Comparison of ENCODE assay signal across 12 cellular contexts in genomic region chr7:7911339-7911738, GRCh38. TPM values are rescaled to one million over a fixed set of nuclear protein-coding genes. Genes with fewer than 3 reads are reported as not detected.
DNase-seq lines count a peak whose midpoint lies in the region; ATAC-seq and TF ChIP-seq lines count a peak whose summit lies in the region.
"Had no signal": no experiment of that assay in that cellular context is flagged by ENCODE, and none has a peak within 500 bp of the region (broad histone marks: within the 10 kb centered on the region; RNA-seq: fewer than 3 reads in every experiment).

No MANE protein-coding gene starts in this region.

- H3K9me3 ChIP-seq in RWPE2 (ENCODE audit: severe bottlenecking) (no peaks in the 10 kb centered on the region), upper lobe of left lung (no peaks in the 10 kb centered on the region)
- H3K9me3 ChIP-seq: SJSA1 had no signal

- no peak overlapping the region for H3K27ac Mint-ChIP-seq in activated CD4-positive, alpha-beta T cell treated with anti-CD3 and anti-CD28 coated beads, Interleukin-2, amount 10 ng/mL, durations not matched to agents 24 days and 14 days
- H3K27ac Mint-ChIP-seq in activated CD4-positive, alpha-beta T cell treated with anti-CD3 and anti-CD28 coated beads, Interleukin-2, amount 10 ng/mL, durations not matched to agents 7 days and 5 days = no peak overlapping the region

- POLR2A ChIA-PET in activated CD4-positive, alpha-beta T cell treated with anti-CD3 and anti-CD28 coated beads, Interleukin-2, amount 10 ng/mL, durations not matched to agents 7 days and 5 days (lab: Charles Lee) = no interaction called here

- no peak for TF ChIP-seq POLR2A in upper lobe of left lung (IDR thresholded peaks at IDR 0.05)

- H3K4me1 ChIP-seq in RWPE2 (ENCODE audit: insufficient read depth, poor library complexity, severe bottlenecking) (peaks cover 12% of the 10 kb centered on the region), foreskin keratinocyte (no peaks in the 10 kb centered on the region), upper lobe of left lung (no peaks in the 10 kb centered on the region)
- H3K4me1 ChIP-seq: SJSA1 had no signal

- H3K36me3 ChIP-seq in RWPE2 (ENCODE audit: low read depth) (no peaks in the 10 kb centered on the region), upper lobe of left lung (no peaks in the 10 kb centered on the region)
- H3K36me3 ChIP-seq: SJSA1 had no signal

- peaks cover under 1% of the 10 kb centered on the region for H3K9me3 Mint-ChIP-seq in activated CD4-positive, alpha-beta T cell treated with anti-CD3 and anti-CD28 coated beads, Interleukin-2, amount 10 ng/mL, durations not matched to agents 24 days and 14 days
- peaks cover 4% of the 10 kb centered on the region for H3K9me3 Mint-ChIP-seq in activated CD4-positive, alpha-beta T cell treated with anti-CD3 and anti-CD28 coated beads, Interleukin-2, amount 10 ng/mL, durations not matched to agents 7 days and 5 days

- TF ChIP-seq EP300 in upper lobe of left lung (IDR thresholded peaks at IDR 0.05) = no peak

- DNase-seq in activated CD4-positive, alpha-beta T cell treated with anti-CD3 and anti-CD28 coated beads, Interleukin-2, amount 10 ng/mL, durations not matched to agents 24 days and 14 days = peak; percentile 33
- no peak for DNase-seq in activated CD4-positive, alpha-beta T cell treated with anti-CD3 and anti-CD28 coated beads, Interleukin-2, amount 10 ng/mL, durations not matched to agents 7 days and 5 days
- no peak for DNase-seq in RWPE2 (ENCODE audit: low spot score)
- peak; percentile 76 to 90 for DNase-seq in foreskin keratinocyte
- no peak for DNase-seq in upper lobe of left lung
- no peak for DNase-seq in HK-2 (ENCODE audit: unreplicated experiment)
- no peak for DNase-seq in DMS53 treated with DMSO at 0.1 percent for 48 hours (lab: John Stamatoyannopoulos, UW; ENCODE audit: unreplicated experiment)
- no peak for DNase-seq in activated T-cell treated with anti-CD3 and anti-CD28 coated beads, Interleukin-2, amount 50 U/mL, for 1 hour
- DNase-seq: central memory CD4-positive, alpha-beta T cell; NCI-H2029 treated with DMSO at 0.1 percent for 48 hours had no signal

- CTCF ChIA-PET in activated CD4-positive, alpha-beta T cell treated with anti-CD3 and anti-CD28 coated beads, Interleukin-2, amount 10 ng/mL, durations not matched to agents 7 days and 5 days (lab: Charles Lee) = no interaction called here

- no peaks in the 10 kb centered on the region for H3K36me3 Mint-ChIP-seq in activated CD4-positive, alpha-beta T cell treated with anti-CD3 and anti-CD28 coated beads, Interleukin-2, amount 10 ng/mL, durations not matched to agents 24 days and 14 days (ENCODE audit: low read depth)
- no peaks in the 10 kb centered on the region for H3K36me3 Mint-ChIP-seq in activated CD4-positive, alpha-beta T cell treated with anti-CD3 and anti-CD28 coated beads, Interleukin-2, amount 10 ng/mL, durations not matched to agents 7 days and 5 days (ENCODE audit: low read depth)

- H3K27me3 ChIP-seq in RWPE2 (ENCODE audit: insufficient read depth, poor library complexity, severe bottlenecking) (no peaks in the 10 kb centered on the region), foreskin keratinocyte (no peaks in the 10 kb centered on the region), upper lobe of left lung (no peaks in the 10 kb centered on the region)
- H3K27me3 ChIP-seq: SJSA1 had no signal

- ATAC-seq in RWPE2 (ENCODE audit: low read depth) (peak; percentile 96), foreskin keratinocyte (no peak), upper lobe of left lung (ENCODE audit: low FRiP score in 2 of 2) (peak; percentile 40 to 51)

- H3K4me1 Mint-ChIP-seq in activated CD4-positive, alpha-beta T cell treated with anti-CD3 and anti-CD28 coated beads, Interleukin-2, amount 10 ng/mL, durations not matched to agents 24 days and 14 days = no peaks in the 10 kb centered on the region
- H3K4me1 Mint-ChIP-seq in activated CD4-positive, alpha-beta T cell treated with anti-CD3 and anti-CD28 coated beads, Interleukin-2, amount 10 ng/mL, durations not matched to agents 7 days and 5 days = no peaks in the 10 kb centered on the region
- H3K4me1 Mint-ChIP-seq: neural crest cell had no signal

- H3K4me3 ChIP-seq in RWPE2 (ENCODE audit: severe bottlenecking) = no peak overlapping the region
- H3K4me3 ChIP-seq in upper lobe of left lung = no peak overlapping the region
- H3K4me3 ChIP-seq: SJSA1 had no signal

- TF ChIP-seq CTCF in RWPE2 (IDR thresholded peaks at IDR 0.05; ENCODE audit: poor library complexity, severe bottlenecking) (no peak), foreskin keratinocyte (conservative IDR thresholded peaks at IDR 0.05) (no peak), upper lobe of left lung (IDR thresholded peaks at IDR 0.05) (no peak)

- H3K27ac ChIP-seq in RWPE2 (ENCODE audit: poor library complexity, severe bottlenecking) = peak overlapping the region; percentile 52
- no peak overlapping the region for H3K27ac ChIP-seq in foreskin keratinocyte
- H3K27ac ChIP-seq in upper lobe of left lung = peak overlapping the region in 1 of 4 donors; percentile 8
- H3K27ac ChIP-seq: SJSA1 had no signal

- no peak overlapping the region for H3K4me3 Mint-ChIP-seq in activated CD4-positive, alpha-beta T cell treated with anti-CD3 and anti-CD28 coated beads, Interleukin-2, amount 10 ng/mL, durations not matched to agents 24 days and 14 days
- no peak overlapping the region for H3K4me3 Mint-ChIP-seq in activated CD4-positive, alpha-beta T cell treated with anti-CD3 and anti-CD28 coated beads, Interleukin-2, amount 10 ng/mL, durations not matched to agents 7 days and 5 days
- H3K4me3 Mint-ChIP-seq: neural crest cell had no signal

- intact Hi-C loops in activated CD4-positive, alpha-beta T cell treated with anti-CD3 and anti-CD28 coated beads, Interleukin-2, amount 10 ng/mL, durations not matched to agents 24 days and 14 days (cut with micrococcal nuclease) = no loop called here

- WGBS in upper lobe of left lung, 2 donors = 50 to 65% methylated on average over 3 of the region's 3 CpGs

- H3K27me3 Mint-ChIP-seq in activated CD4-positive, alpha-beta T cell treated with anti-CD3 and anti-CD28 coated beads, Interleukin-2, amount 10 ng/mL, durations not matched to agents 24 days and 14 days = no peaks in the 10 kb centered on the region
- no peaks in the 10 kb centered on the region for H3K27me3 Mint-ChIP-seq in activated CD4-positive, alpha-beta T cell treated with anti-CD3 and anti-CD28 coated beads, Interleukin-2, amount 10 ng/mL, durations not matched to agents 7 days and 5 days

RNA-seq across cellular contexts. Expression of gene GLCCI1, which starts 57.3 kb away (rescaled TPM):
- total RNA-seq in activated CD4-positive, alpha-beta T cell treated with anti-CD3 and anti-CD28 coated beads, Interleukin-2, amount 10 ng/mL, durations not matched to agents 24 days and 14 days = 10.1 and 10.9 TPM in 2 replicates
- 10 to 100 TPM; 27.9 to 29.6 TPM for total RNA-seq in activated CD4-positive, alpha-beta T cell treated with anti-CD3 and anti-CD28 coated beads, Interleukin-2, amount 10 ng/mL, durations not matched to agents 7 days and 5 days
- total RNA-seq in foreskin keratinocyte = 2.1 and 2.2 TPM in 2 replicates
- polyA plus RNA-seq in foreskin keratinocyte = 0.57 and 0.66 TPM in 2 replicates
- total RNA-seq in upper lobe of left lung = 100 to 1,000 TPM in 1 of 6 donors, 10 to 100 TPM in 5; 27.4 to 240 (median 46.6) TPM

Comparison
In these comparisons a context has a peak if more than half of its experiments do, and no peak if none do; other contexts are left out.
1. DNase-seq: peak in activated CD4-positive, alpha-beta T cell treated with anti-CD3 and anti-CD28 coated beads, Interleukin-2, amount 10 ng/mL, durations not matched to agents 24 days and 14 days (single experiment) and foreskin keratinocyte (2 of 2); none in activated CD4-positive, alpha-beta T cell treated with anti-CD3 and anti-CD28 coated beads, Interleukin-2, amount 10 ng/mL, durations not matched to agents 7 days and 5 days (single experiment), RWPE2 (single experiment), upper lobe of left lung (0 of 2), HK-2 (single experiment), DMS53 treated with DMSO at 0.1 percent for 48 hours (single experiment) and activated T-cell treated with anti-CD3 and anti-CD28 coated beads, Interleukin-2, amount 50 U/mL, for 1 hour (single experiment).